In the genomic region with DNA sequence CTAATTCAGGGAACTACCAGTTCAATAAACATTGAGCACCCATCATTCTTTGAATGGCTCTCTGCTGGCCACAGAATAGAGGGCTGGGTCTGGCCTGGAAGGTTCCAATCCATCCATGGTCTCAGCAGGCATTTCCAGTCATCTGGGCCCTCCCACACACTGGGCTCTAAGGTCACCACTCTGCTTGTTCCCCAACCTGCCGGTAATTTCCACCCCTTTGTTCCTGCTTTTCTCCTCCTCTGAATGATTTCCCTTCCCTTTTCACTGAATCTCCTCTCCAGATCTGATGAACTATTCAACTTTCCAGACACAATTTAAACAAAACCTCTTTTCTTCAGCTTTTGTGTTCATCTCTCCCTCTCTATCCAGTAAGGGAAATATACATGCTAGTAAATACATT, we compare ENCODE assay signal across 9 cellular contexts. TPM values are rescaled to one million over a fixed set of nuclear protein-coding genes. Genes with fewer than 3 reads are reported as not detected.
A peak's percentile ranks its signal among the peaks of the same experiment; 100 is the strongest.
DNase-seq lines count a peak whose midpoint lies in the region; ATAC-seq and TF ChIP-seq lines count a peak whose summit lies in the region.
"Had no signal": no experiment of that assay in that cellular context is flagged by ENCODE, and none has a peak within 500 bp of the region (broad histone marks: within the 10 kb centered on the region; RNA-seq: fewer than 3 reads in every experiment).

No MANE protein-coding gene starts in this region.

- H2AFZ ChIP-seq in DND-41 (ENCODE audit: low read depth, low read length) (no peak overlapping the region), IMR-90 (replicated peaks; ENCODE audit: low read length, poor library complexity) (no peak overlapping the region), neural cell (ENCODE audit: low read depth, low read length) (no peak overlapping the region)

- H2BK120ac ChIP-seq in IMR-90 (ENCODE audit: low read depth, low read length) = no peak overlapping the region

- H2AK9ac ChIP-seq in IMR-90 (replicated peaks; ENCODE audit: low read depth, low read length, poor library complexity) = no peak overlapping the region

- H3K27me3 ChIP-seq in DND-41 (ENCODE audit: insufficient read depth, low read length, poor library complexity) = no peaks in the 10 kb centered on the region
- no peaks in the 10 kb centered on the region for H3K27me3 ChIP-seq in IMR-90 (ENCODE audit: control insufficient read depth, insufficient read depth, low read length)
- no peaks in the 10 kb centered on the region for H3K27me3 ChIP-seq in neural cell (ENCODE audit: insufficient read depth, low read depth, low read length)

- TF ChIP-seq POLR2A in IMR-90 (IDR thresholded peaks at IDR 0.05; ENCODE audit: low read depth, low read length) = no peak

- H3K23ac ChIP-seq in IMR-90 (ENCODE audit: low read depth, low read length) = no peak overlapping the region

- 43% methylated on average over 1 of the region's 1 CpG; no CpG with 5 or more reads in 1 of the 2 experiments for WGBS in IMR-90 (ENCODE audit: extremely low coverage in 2 of 2, insufficient read length in 1 of 2), 2 experiments

- H2BK5ac ChIP-seq in IMR-90 (ENCODE audit: low read depth, low read length, poor library complexity, severe bottlenecking) = no peak overlapping the region

- ATAC-seq in DND-41 (ENCODE audit: insufficient read depth, low read depth) (no peak), IMR-90 (ENCODE audit: low read depth) (no peak), HG03571 (IDR thresholded peaks at IDR 0.05; ENCODE audit: unreplicated experiment) (no peak), GM18867 (IDR thresholded peaks at IDR 0.05; ENCODE audit: unreplicated experiment) (no peak), HG03439 (IDR thresholded peaks at IDR 0.05; ENCODE audit: unreplicated experiment) (no peak)
- no peak for ATAC-seq in activated naive CD8-positive, alpha-beta T cell treated with anti-CD3 and anti-CD28 coated beads, Interleukin-2, amount 50 U/mL, for 24 hours

- no peaks in the 10 kb centered on the region; the same call in 1 of the 2 replicates for H3K36me3 ChIP-seq in DND-41 (ENCODE audit: insufficient read depth, low read length)
- H3K36me3 ChIP-seq in IMR-90 (ENCODE audit: control insufficient read depth, insufficient read depth, low read length) = no peaks in the 10 kb centered on the region
- no peaks in the 10 kb centered on the region for H3K36me3 ChIP-seq in neural cell (ENCODE audit: insufficient read depth, low read length)

- no peak for TF ChIP-seq CTCF in DND-41 (IDR thresholded peaks at IDR 0.05; ENCODE audit: borderline replicate concordance, extremely low read depth, low read length, poor library complexity, severe bottlenecking)
- TF ChIP-seq CTCF in IMR-90 (conservative IDR thresholded peaks at IDR 0.05; ENCODE audit: low read depth, low read length) = no peak
- no peak for TF ChIP-seq CTCF in neural cell (IDR thresholded peaks at IDR 0.05; ENCODE audit: poor library complexity, severe bottlenecking)

- no peak overlapping the region for H3K14ac ChIP-seq in IMR-90 (replicated peaks; ENCODE audit: low read depth, low read length)

- no peak for TF ChIP-seq EP300 in neural cell (conservative IDR thresholded peaks at IDR 0.05; ENCODE audit: poor library complexity, severe bottlenecking)

- H3K4me1 Mint-ChIP-seq in activated naive CD8-positive, alpha-beta T cell treated with anti-CD3 and anti-CD28 coated beads, Interleukin-2, amount 50 U/mL, for 24 hours = peaks cover 77% of the 10 kb centered on the region

- peak overlapping the region; percentile 74 for H3K27ac Mint-ChIP-seq in activated naive CD8-positive, alpha-beta T cell treated with anti-CD3 and anti-CD28 coated beads, Interleukin-2, amount 50 U/mL, for 24 hours

- no TSS peak for BruUV-seq in IMR-90 (replicated peaks; lab: Mats Ljungman, UMichigan)

- no peak overlapping the region for H4K5ac ChIP-seq in IMR-90 (ENCODE audit: low read depth, low read length)

- H3K9ac ChIP-seq in DND-41 (ENCODE audit: low read depth, low read length) (no peak overlapping the region), IMR-90 (ENCODE audit: low read depth, low read length) (no peak overlapping the region), neural cell (ENCODE audit: low read length) (peak overlapping the region; percentile 3)

- H3K27me3 Mint-ChIP-seq in activated naive CD8-positive, alpha-beta T cell treated with anti-CD3 and anti-CD28 coated beads, Interleukin-2, amount 50 U/mL, for 24 hours = no peaks in the 10 kb centered on the region

- H3K79me1 ChIP-seq in IMR-90 (ENCODE audit: low read depth in 1 of 2, low read length in 2 of 2) = peaks cover 27 to 72% of the 10 kb centered on the region in 2 experiments

- POLR2A ChIA-PET in IMR-90 (lab: Charles Lee; ENCODE audit: unreplicated experiment) = interaction anchor here (0.6 kb wide), 1 partner anchor 642 kb away, joined by 3 read pairs; no protein-coding TSS in a partner anchor

- H4K20me1 ChIP-seq in DND-41 (ENCODE audit: insufficient read depth, low read length) = peaks cover 59% of the 10 kb centered on the region; the same call in 1 of the 2 replicates
- peaks cover 18% of the 10 kb centered on the region; the same call in 1 of the 2 replicates for H4K20me1 ChIP-seq in IMR-90 (ENCODE audit: insufficient read depth, low read length)
- peaks cover 10% of the 10 kb centered on the region for H4K20me1 ChIP-seq in neural cell (ENCODE audit: insufficient read depth)

- no peaks in the 10 kb centered on the region for H3F3A ChIP-seq in neural cell (ENCODE audit: insufficient read depth, low read length, poor library complexity, severe bottlenecking)

- CTCF ChIA-PET in IMR-90 (lab: Yijun Ruan, JAX) = no interaction called here

- H3K27ac ChIP-seq in DND-41 (ENCODE audit: low read length) (no peak overlapping the region), IMR-90 (ENCODE audit: insufficient read depth, low read length) (no peak overlapping the region), neural cell (ENCODE audit: low read length) (peak overlapping the region; percentile 6)

- H4K8ac ChIP-seq in IMR-90 (ENCODE audit: low read depth in 2 of 2, low read length in 2 of 2) = no peak overlapping the region; a peak in 1 of 4 replicates

- H2BK15ac ChIP-seq in IMR-90 (ENCODE audit: low read depth, low read length) = no peak overlapping the region

- DNase-seq in DND-41 = no peak
- no peak for DNase-seq in IMR-90
- DNase-seq in activated naive CD8-positive, alpha-beta T cell treated with anti-CD3 and anti-CD28 coated beads, Interleukin-2, amount 50 U/mL, for 24 hours = no peak
- DNase-seq: HCEC 1CT, Kasumi-1 had no signal

- peak overlapping the region; percentile 96 for H3K4me3 Mint-ChIP-seq in activated naive CD8-positive, alpha-beta T cell treated with anti-CD3 and anti-CD28 coated beads, Interleukin-2, amount 50 U/mL, for 24 hours

- H2BK20ac ChIP-seq in IMR-90 (ENCODE audit: low read depth, low read length) = no peak overlapping the region

- H3K4me3 ChIP-seq in DND-41 (ENCODE audit: low read depth in 1 of 2, low read length in 2 of 2) (peak overlapping the region in 1 of 2 experiments; percentile 31; a peak in 1 of 4 replicates), IMR-90 (ENCODE audit: insufficient read depth, low read depth, low read length) (no peak overlapping the region), neural cell (ENCODE audit: low read length) (peak overlapping the region; percentile 86)

- H3K9me1 ChIP-seq in IMR-90 (ENCODE audit: insufficient read depth, low read length) = peaks cover 14% of the 10 kb centered on the region

- H3K4ac ChIP-seq in IMR-90 (ENCODE audit: low read depth, low read length) = no peak overlapping the region

- no peaks in the 10 kb centered on the region for H3K9me2 ChIP-seq in neural cell (ENCODE audit: insufficient read depth, low read length)

- peak overlapping the region; percentile 0; the same call in 1 of the 2 replicates for H2AK5ac ChIP-seq in IMR-90 (ENCODE audit: low read depth, low read length)

- H3K4me1 ChIP-seq in DND-41 (ENCODE audit: insufficient read depth, low read length) (peaks cover 44% of the 10 kb centered on the region), IMR-90 (ENCODE audit: control insufficient read depth, insufficient read depth, low read length) (peaks cover 8% of the 10 kb centered on the region)

- no peak for TF ChIP-seq RAD21 in IMR-90 (IDR thresholded peaks at IDR 0.05; ENCODE audit: low read length)
- TF ChIP-seq RAD21 in neural cell (conservative IDR thresholded peaks at IDR 0.05) = no peak

- no peak overlapping the region for H3K56ac ChIP-seq in IMR-90 (ENCODE audit: extremely low read depth, insufficient read depth, low read length)

- peak overlapping the region; percentile 77; the same call in 1 of the 2 replicates for H3K4me2 ChIP-seq in DND-41 (ENCODE audit: insufficient read depth, low read length)
- H3K4me2 ChIP-seq in IMR-90 (ENCODE audit: low read depth, low read length) = peak overlapping the region; percentile 19; the same call in 1 of the 2 replicates
- peak overlapping the region; percentile 94 for H3K4me2 ChIP-seq in neural cell (ENCODE audit: low read length)

- in situ Hi-C loops in IMR-90 (cut with MboI; ENCODE audit: low sequenced_read_pairs) = no loop called here

- no peak overlapping the region for H4K91ac ChIP-seq in IMR-90 (ENCODE audit: insufficient read depth, low read depth, low read length)

- H3K9me3 ChIP-seq in DND-41 (ENCODE audit: insufficient read depth, low read length, severe bottlenecking) (no peaks in the 10 kb centered on the region), IMR-90 (ENCODE audit: control insufficient read depth, insufficient read depth, low read length) (no peaks in the 10 kb centered on the region), neural cell (ENCODE audit: low read length) (no peaks in the 10 kb centered on the region)

- no peak overlapping the region for H3K18ac ChIP-seq in IMR-90 (ENCODE audit: low read depth, low read length)

- intact Hi-C loops in IMR-90 (cut with micrococcal nuclease) = loop anchor here (5.0 kb wide), 2 partner anchors 154 to 269 kb away; a partner anchor contains a TSS

- no peaks in the 10 kb centered on the region for H3K9me3 Mint-ChIP-seq in activated naive CD8-positive, alpha-beta T cell treated with anti-CD3 and anti-CD28 coated beads, Interleukin-2, amount 50 U/mL, for 24 hours

- H3K36me3 Mint-ChIP-seq in activated naive CD8-positive, alpha-beta T cell treated with anti-CD3 and anti-CD28 coated beads, Interleukin-2, amount 50 U/mL, for 24 hours (ENCODE audit: low read depth) = peaks cover 56% of the 10 kb centered on the region

- H3K79me2 ChIP-seq in DND-41 (ENCODE audit: insufficient read depth, low read length) (peaks cover 94% of the 10 kb centered on the region), neural cell (replicated peaks; ENCODE audit: insufficient read depth, low read length) (peaks cover 74% of the 10 kb centered on the region)

- dilution Hi-C loops in IMR-90 (cut with HindIII; ENCODE audit: low sequenced_read_pairs, unreplicated experiment) = no loop called here

RNA-seq across cellular contexts. Expression of a gene that starts 2.6 kb away (rescaled TPM):
- 58.1 and 65.0 TPM in 2 replicates for total RNA-seq in IMR-90 (2012; rRNA removed)
- polyA plus RNA-seq in IMR-90 (2012; rRNA removed) (86.1 and 92.9 TPM in 2 replicates), neural cell (203 and 234 TPM in 2 replicates)
- 28.3 and 30.7 TPM in 2 replicates for polyA plus RNA-seq in IMR-90 (2012; cell fraction: cytosol; rRNA removed)
- 10.4 and 40.8 TPM in 2 replicates for polyA plus RNA-seq in IMR-90 (2012; cell fraction: nucleus; rRNA removed; ENCODE audit: low replicate concordance)
- 155 and 168 TPM in 2 replicates for polyA minus RNA-seq in neural cell

RNA-seq across cellular contexts. Expression of a gene that starts 3.0 kb away (rescaled TPM):
- total RNA-seq in IMR-90 (2012; rRNA removed) = 41.9 and 43.6 TPM in 2 replicates
- polyA plus RNA-seq in IMR-90 (2012; rRNA removed) (15.8 and 19.5 TPM in 2 replicates), neural cell (78.5 and 94.7 TPM in 2 replicates)
- polyA plus RNA-seq in IMR-90 (2012; cell fraction: cytosol; rRNA removed) = 5.3 TPM in 2 replicates
- 3.9 and 25.7 TPM in 2 replicates for polyA plus RNA-seq in IMR-90 (2012; cell fraction: nucleus; rRNA removed; ENCODE audit: low replicate concordance)
- polyA minus RNA-seq in neural cell = 93.5 and 109 TPM in 2 replicates

Comparison
In these comparisons a context has a peak if more than half of its experiments do, and no peak if none do; other contexts are left out.
1. H3K4me2 ChIP-seq: peak in every context shown above with its lines; median percentile 94 in neural cell; 77 in DND-41; 19 in IMR-90.